In genomic region chrX:18574591-18574990, GRCh38 we compare ENCODE assay signal across 13 cellular contexts.
DNase-seq lines count a peak whose midpoint lies in the region; ATAC-seq, FAIRE-seq and TF ChIP-seq lines count a peak whose summit lies in the region.
"Had no signal": no experiment of that assay in that cellular context is flagged by ENCODE, and none has a peak within 500 bp of the region (broad histone marks: within the 10 kb centered on the region; RNA-seq: fewer than 3 reads in every experiment).

No MANE protein-coding gene starts in this region.

- H3K4me1 ChIP-seq in adrenal gland (replicated peaks in 1 of 2) (no peaks in the 10 kb centered on the region), heart right ventricle (peaks cover 0 to 13% (median 0%) of the 10 kb centered on the region in 9 donors), thyroid gland (no peaks in the 10 kb centered on the region)
- H3K4me1 ChIP-seq: SJSA1 had no signal

- TF ChIP-seq POLR2A in H54 (IDR thresholded peaks at IDR 0.05; ENCODE audit: low read depth, low read length) (no peak), adrenal gland (IDR thresholded peaks at IDR 0.05) (no peak), thyroid gland (IDR thresholded peaks at IDR 0.05) (no peak), erythroblast (IDR thresholded peaks at IDR 0.05; ENCODE audit: low read length) (no peak)

- no peaks in the 10 kb centered on the region for H3K9me3 Mint-ChIP-seq in activated naive CD8-positive, alpha-beta T cell treated with anti-CD3 and anti-CD28 coated beads, Interleukin-2, amount 50 U/mL, for 24 hours
- H3K9me3 Mint-ChIP-seq: stimulated activated naive CD8-positive, alpha-beta T cell treated with anti-CD3 and anti-CD28 coated beads, Interleukin-15, Interleukin-2, amounts not matched to agents 100 ng/mL and 50 ng/mL, for 24 hours had no signal

- no peak overlapping the region for H3K27ac Mint-ChIP-seq in activated naive CD8-positive, alpha-beta T cell treated with anti-CD3 and anti-CD28 coated beads, Interleukin-2, amount 50 U/mL, for 24 hours
- H3K27ac Mint-ChIP-seq: activated CD4-positive, alpha-beta T cell treated with anti-CD3 and anti-CD28 coated beads for 36 hours; activated naive CD8-positive, alpha-beta T cell; mesothelial cell of epicardium; stimulated activated naive CD8-positive, alpha-beta T cell treated with anti-CD3 and anti-CD28 coated beads, Interleukin-15, Interleukin-2, amounts not matched to agents 100 ng/mL and 50 ng/mL, for 24 hours had no signal

- no peak overlapping the region for H3K4me3 Mint-ChIP-seq in activated naive CD8-positive, alpha-beta T cell treated with anti-CD3 and anti-CD28 coated beads, Interleukin-2, amount 50 U/mL, for 24 hours
- H3K4me3 Mint-ChIP-seq: activated CD4-positive, alpha-beta T cell treated with anti-CD3 and anti-CD28 coated beads for 36 hours; activated naive CD8-positive, alpha-beta T cell; mesothelial cell of epicardium; stimulated activated naive CD8-positive, alpha-beta T cell treated with anti-CD3 and anti-CD28 coated beads, Interleukin-15, Interleukin-2, amounts not matched to agents 100 ng/mL and 50 ng/mL, for 24 hours had no signal

- intact Hi-C loops in adrenal gland (cut with DNase I) (no loop called here), heart right ventricle (cut with DNase I) (no loop called here), thyroid gland (cut with DNase I) (no loop called here)

- H3K27me3 ChIP-seq in adrenal gland (no peaks in the 10 kb centered on the region), heart right ventricle (no peaks in the 10 kb centered on the region), thyroid gland (no peaks in the 10 kb centered on the region)
- H3K27me3 ChIP-seq: SJSA1 had no signal

- no peaks in the 10 kb centered on the region for H3K36me3 Mint-ChIP-seq in activated naive CD8-positive, alpha-beta T cell treated with anti-CD3 and anti-CD28 coated beads, Interleukin-2, amount 50 U/mL, for 24 hours (ENCODE audit: low read depth)
- H3K36me3 Mint-ChIP-seq: activated naive CD8-positive, alpha-beta T cell; mesothelial cell of epicardium had no signal

- H3K27me3 Mint-ChIP-seq in activated naive CD8-positive, alpha-beta T cell treated with anti-CD3 and anti-CD28 coated beads, Interleukin-2, amount 50 U/mL, for 24 hours, result no peaks in the 10 kb centered on the region
- H3K27me3 Mint-ChIP-seq: activated CD4-positive, alpha-beta T cell treated with anti-CD3 and anti-CD28 coated beads for 36 hours; activated naive CD8-positive, alpha-beta T cell; stimulated activated naive CD8-positive, alpha-beta T cell treated with anti-CD3 and anti-CD28 coated beads, Interleukin-15, Interleukin-2, amounts not matched to agents 100 ng/mL and 50 ng/mL, for 24 hours had no signal

- TF ChIP-seq CTCF in adrenal gland (IDR thresholded peaks at IDR 0.05) (no peak), heart right ventricle (IDR thresholded peaks at IDR 0.05) (no peak), thyroid gland (IDR thresholded peaks at IDR 0.05) (no peak)

- DNase-seq in H54 (ENCODE audit: insufficient read length, low spot score), result peak; percentile 2
- peak; percentile 17 to 74 (median 56) for DNase-seq in adrenal gland
- DNase-seq in heart right ventricle, result peak in 1 of 2 donors; percentile 24
- peak; percentile 4 for DNase-seq in thyroid gland
- no peak for DNase-seq in activated naive CD8-positive, alpha-beta T cell treated with anti-CD3 and anti-CD28 coated beads, Interleukin-2, amount 50 U/mL, for 24 hours
- DNase-seq in erythroblast (lab: John Stamatoyannopoulos, UW), result no peak
- DNase-seq: activated CD4-positive, alpha-beta T cell treated with anti-CD3 and anti-CD28 coated beads for 36 hours; stimulated activated CD4-positive, alpha-beta T cell treated with anti-CD3 and anti-CD28 coated beads, Interleukin-15, amount 100 ng/mL, for 24 hours had no signal

- no peaks in the 10 kb centered on the region for H3K4me1 Mint-ChIP-seq in activated naive CD8-positive, alpha-beta T cell treated with anti-CD3 and anti-CD28 coated beads, Interleukin-2, amount 50 U/mL, for 24 hours
- H3K4me1 Mint-ChIP-seq: activated CD4-positive, alpha-beta T cell treated with anti-CD3 and anti-CD28 coated beads for 36 hours; mesothelial cell of epicardium had no signal

- H3K27ac ChIP-seq in adrenal gland (no peak overlapping the region), heart right ventricle (no peak overlapping the region), thyroid gland (no peak overlapping the region)
- H3K27ac ChIP-seq: SJSA1 had no signal

- H3K36me3 ChIP-seq in adrenal gland (replicated peaks in 1 of 2), result no peaks in the 10 kb centered on the region
- no peaks in the 10 kb centered on the region for H3K36me3 ChIP-seq in heart right ventricle
- no peaks in the 10 kb centered on the region for H3K36me3 ChIP-seq in thyroid gland
- H3K36me3 ChIP-seq: SJSA1 had no signal

- ATAC-seq in heart right ventricle, result peak in 6 of 8 donors; percentile 53 to 79 (median 66)
- no peak for ATAC-seq in HG02623 (IDR thresholded peaks at IDR 0.05; ENCODE audit: unreplicated experiment)
- ATAC-seq in activated naive CD8-positive, alpha-beta T cell treated with anti-CD3 and anti-CD28 coated beads, Interleukin-2, amount 50 U/mL, for 24 hours, result no peak
- ATAC-seq: activated CD4-positive, alpha-beta T cell treated with anti-CD3 and anti-CD28 coated beads for 36 hours had no signal

- WGBS in adrenal gland, 4 donors, result 44 to 72% (median 55%) methylated on average over 3 of the region's 3 CpGs
- 64 to 71% methylated on average over 3 of the region's 3 CpGs for WGBS in heart right ventricle, 2 donors
- 73 to 76% methylated on average over 3 of the region's 3 CpGs for WGBS in thyroid gland, 2 donors

- no peak for FAIRE-seq in H54 (lab: Jason Lieb, UNC)

- H3K9me3 ChIP-seq in adrenal gland (replicated peaks in 1 of 3) (no peaks in the 10 kb centered on the region), heart right ventricle (no peaks in the 10 kb centered on the region), thyroid gland (no peaks in the 10 kb centered on the region)
- H3K9me3 ChIP-seq: SJSA1 had no signal

- H3K4me3 ChIP-seq in adrenal gland (no peak overlapping the region), heart right ventricle (no peak overlapping the region), thyroid gland (replicated peaks in 1 of 3) (no peak overlapping the region)
- H3K4me3 ChIP-seq: SJSA1 had no signal

Comparison
In these comparisons a context has a peak if more than half of its experiments do, and no peak if none do; other contexts are left out.
1. DNase-seq: peak in H54 (single experiment), adrenal gland (7 of 7) and thyroid gland (2 of 2); none in activated naive CD8-positive, alpha-beta T cell treated with anti-CD3 and anti-CD28 coated beads, Interleukin-2, amount 50 U/mL, for 24 hours (single experiment) and erythroblast (0 of 2).
2. ATAC-seq: peak in heart right ventricle (6 of 8); none in HG02623 (single experiment) and activated naive CD8-positive, alpha-beta T cell treated with anti-CD3 and anti-CD28 coated beads, Interleukin-2, amount 50 U/mL, for 24 hours (single experiment).